ENCODE assay signal across 26 cellular contexts in the genomic region with DNA sequence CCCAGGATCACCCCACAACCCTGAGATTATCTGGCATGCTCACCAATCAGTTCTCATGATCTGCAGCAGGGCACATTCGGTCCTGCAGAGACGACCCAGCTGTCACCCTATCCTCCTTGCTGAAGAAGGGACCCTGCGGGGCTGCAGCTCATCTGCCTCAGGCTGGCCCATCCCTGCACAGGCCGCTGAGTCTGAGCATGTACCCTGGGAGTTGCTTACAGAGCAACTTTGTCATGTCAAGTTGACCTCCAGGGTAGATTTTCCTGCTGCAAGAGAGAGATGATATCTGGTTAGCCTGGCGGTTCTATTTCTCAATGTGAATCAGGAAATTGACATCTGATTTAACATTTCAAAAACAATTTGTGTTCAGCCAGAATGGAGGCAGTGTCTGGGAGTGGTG.
"Had no signal": no experiment of that assay in that cellular context is flagged by ENCODE, and none has a peak within 500 bp of the region (broad histone marks: within the 10 kb centered on the region; RNA-seq: fewer than 3 reads in every experiment).

No MANE protein-coding gene starts in this region.

- H3K27me3 Mint-ChIP-seq: activated CD4-positive, alpha-beta memory T cell treated with anti-CD3 and anti-CD28 coated beads for 36 hours had no signal

- H3K9me3 Mint-ChIP-seq: activated CD4-positive, alpha-beta memory T cell treated with anti-CD3 and anti-CD28 coated beads for 36 hours; activated CD4-positive, alpha-beta T cell treated with anti-CD3 and anti-CD28 coated beads, Interleukin-2, amount 10 ng/mL, durations not matched to agents 24 days and 14 days; activated naive CD4-positive, alpha-beta T cell treated with anti-CD3 and anti-CD28 coated beads for 36 hours; activated T-helper 1 cell treated with anti-CD3 and anti-CD28 coated beads, Interleukin-12 subunit alpha, Interleukin-12 subunit beta, Interleukin-2, Interleukin-4 antibody, amounts not matched to agents 30 ng/mL and 10 ng/mL and 1 ng/mL, durations not matched to agents 14 hours and 24 hours and 36 hours; natural killer cell treated with Interleukin-12 subunit alpha and Interleukin-12 subunit beta and Interleukin-15 and Interleukin-18, amount 100 ng/mL, for 72 hours had no signal

- H3K4me1 Mint-ChIP-seq: activated CD4-positive, alpha-beta T cell treated with anti-CD3 and anti-CD28 coated beads, Interleukin-2, amount 10 ng/mL, durations not matched to agents 24 days and 14 days; T-helper 17 cell had no signal

- H3K36me3 Mint-ChIP-seq: activated CD4-positive, alpha-beta memory T cell treated with anti-CD3 and anti-CD28 coated beads for 36 hours; natural killer cell treated with Interleukin-12 subunit alpha and Interleukin-12 subunit beta and Interleukin-15 and Interleukin-18, amount 100 ng/mL, for 72 hours had no signal

- ATAC-seq: esophagus mucosa; mucosa of descending colon; natural killer cell treated with Interleukin-12 subunit alpha and Interleukin-12 subunit beta and Interleukin-15 and Interleukin-18, amount 100 ng/mL, for 72 hours; pancreas; psoas muscle; T-helper 17 cell had no signal

- DNase-seq: activated CD4-positive, alpha-beta memory T cell treated with anti-CD3 and anti-CD28 coated beads for 36 hours; activated CD4-positive, alpha-beta T cell treated with anti-CD3 and anti-CD28 coated beads, Interleukin-2, amount 10 ng/mL, durations not matched to agents 24 days and 14 days; activated CD4-positive, CD25-positive, alpha-beta regulatory T cell treated with anti-CD3 and anti-CD28 coated beads, Interleukin-2, amount 50 U/mL, for 72 hours; activated CD8-positive, alpha-beta memory T cell treated with anti-CD3 and anti-CD28 coated beads, Interleukin-2, amount 50 U/mL, for 4 hours; activated effector memory CD4-positive, alpha-beta T cell treated with anti-CD3 and anti-CD28 coated beads, Interleukin-2, amount 50 U/mL, for 16 hours; activated naive CD4-positive, alpha-beta T cell treated with anti-CD3 and anti-CD28 coated beads for 36 hours; activated T-cell treated with anti-CD3 and anti-CD28 coated beads, Interleukin-2, amount 50 U/mL, for 1 hour; amygdala; central memory CD4-positive, alpha-beta T cell; foreskin fibroblast; left ventricle myocardium inferior; mucosa of descending colon; pancreas; psoas muscle; spleen; stimulated activated naive CD4-positive, alpha-beta T cell treated with Interleukin-2 at 50 U/mL for 16 hours; T-helper 17 cell; T1000 had no signal

- H3K27ac ChIP-seq: heart left ventricle, left ventricle myocardium inferior, neutrophil, pancreas, psoas muscle, right atrium auricular region, spleen, tibial nerve had no signal

- H3K4me3 ChIP-seq: heart left ventricle, left ventricle myocardium inferior, lung, mucosa of descending colon, pancreas, psoas muscle, right atrium auricular region, spleen, tibial nerve had no signal

- H3K27ac Mint-ChIP-seq: activated CD4-positive, alpha-beta memory T cell treated with anti-CD3 and anti-CD28 coated beads for 36 hours; activated CD4-positive, alpha-beta T cell treated with anti-CD3 and anti-CD28 coated beads, Interleukin-2, amount 10 ng/mL, durations not matched to agents 24 days and 14 days; activated naive CD4-positive, alpha-beta T cell treated with anti-CD3 and anti-CD28 coated beads for 36 hours; activated T-helper 1 cell treated with anti-CD3 and anti-CD28 coated beads, Interleukin-12 subunit alpha, Interleukin-12 subunit beta, Interleukin-2, Interleukin-4 antibody, amounts not matched to agents 30 ng/mL and 10 ng/mL and 1 ng/mL, durations not matched to agents 14 hours and 24 hours and 36 hours; natural killer cell treated with Interleukin-12 subunit alpha and Interleukin-12 subunit beta and Interleukin-15 and Interleukin-18, amount 100 ng/mL, for 72 hours; T-helper 17 cell had no signal

- H3K9me3 ChIP-seq: mucosa of descending colon, neutrophil, pancreas, psoas muscle, right atrium auricular region, spleen had no signal

- H3K4me1 ChIP-seq: heart left ventricle, left ventricle myocardium inferior, pancreas, psoas muscle, right atrium auricular region, spleen, tibial nerve had no signal

- FAIRE-seq: pancreas had no signal

- H3K27me3 ChIP-seq: heart left ventricle, neutrophil, pancreas, right atrium auricular region, spleen, tibial nerve had no signal

- H3K36me3 ChIP-seq: heart left ventricle, left ventricle myocardium inferior, neutrophil, pancreas, right atrium auricular region, spleen, tibial nerve had no signal

- H3K4me3 Mint-ChIP-seq: activated CD4-positive, alpha-beta memory T cell treated with anti-CD3 and anti-CD28 coated beads for 36 hours; activated CD4-positive, alpha-beta T cell treated with anti-CD3 and anti-CD28 coated beads, Interleukin-2, amount 10 ng/mL, durations not matched to agents 24 days and 14 days; activated naive CD4-positive, alpha-beta T cell treated with anti-CD3 and anti-CD28 coated beads for 36 hours; activated T-helper 1 cell treated with anti-CD3 and anti-CD28 coated beads, Interleukin-12 subunit alpha, Interleukin-12 subunit beta, Interleukin-2, Interleukin-4 antibody, amounts not matched to agents 30 ng/mL and 10 ng/mL and 1 ng/mL, durations not matched to agents 14 hours and 24 hours and 36 hours; natural killer cell treated with Interleukin-12 subunit alpha and Interleukin-12 subunit beta and Interleukin-15 and Interleukin-18, amount 100 ng/mL, for 72 hours; T-helper 17 cell had no signal
